ENCODE assay signal across 18 cellular contexts in genomic region chr3:31636693-31637442, GRCh38.
DNase-seq lines count a peak whose midpoint lies in the region; ATAC-seq, FAIRE-seq and TF ChIP-seq lines count a peak whose summit lies in the region.
"Had no signal": no experiment of that assay in that cellular context is flagged by ENCODE, and none has a peak within 500 bp of the region (broad histone marks: within the 10 kb centered on the region; RNA-seq: fewer than 3 reads in every experiment).

No MANE protein-coding gene starts in this region.

- CTCF ChIA-PET in activated CD4-positive, alpha-beta T cell treated with anti-CD3 and anti-CD28 coated beads, Interleukin-2, amount 10 ng/mL, durations not matched to agents 7 days and 5 days (lab: Charles Lee), result interaction anchor here (0.6 to 1.8 kb wide), 2 partner anchors 10 to 12 kb away, joined by 4 to 7 read pairs; no protein-coding TSS in a partner anchor

- peak overlapping the region; percentile 7 for H3K4me3 Mint-ChIP-seq in activated CD4-positive, alpha-beta T cell treated with anti-CD3 and anti-CD28 coated beads, Interleukin-2, amount 10 ng/mL, durations not matched to agents 7 days and 5 days
- H3K4me3 Mint-ChIP-seq in IgD-negative memory B cell (peak overlapping the region in 2 of 4 donors; percentile 34 to 76), natural killer cell (peak overlapping the region; percentile 35)
- no peak overlapping the region for H3K4me3 Mint-ChIP-seq in activated naive CD8-positive, alpha-beta T cell treated with anti-CD3 and anti-CD28 coated beads, Interleukin-2, amount 50 U/mL, for 24 hours
- H3K4me3 Mint-ChIP-seq: neural progenitor cell had no signal

- no peak for TF ChIP-seq CTCF in natural killer cell (IDR thresholded peaks at IDR 0.05)

- POLR2A ChIA-PET in activated CD4-positive, alpha-beta T cell treated with anti-CD3 and anti-CD28 coated beads, Interleukin-2, amount 10 ng/mL, durations not matched to agents 7 days and 5 days (lab: Charles Lee), result no interaction called here

- peaks cover 54% of the 10 kb centered on the region for H3K36me3 Mint-ChIP-seq in activated CD4-positive, alpha-beta T cell treated with anti-CD3 and anti-CD28 coated beads, Interleukin-2, amount 10 ng/mL, durations not matched to agents 7 days and 5 days (ENCODE audit: low read depth)
- H3K36me3 Mint-ChIP-seq in IgD-negative memory B cell (peaks cover 12% of the 10 kb centered on the region), natural killer cell (no peaks in the 10 kb centered on the region)
- H3K36me3 Mint-ChIP-seq in activated naive CD8-positive, alpha-beta T cell treated with anti-CD3 and anti-CD28 coated beads, Interleukin-2, amount 50 U/mL, for 24 hours (ENCODE audit: low read depth), result peaks cover 56% of the 10 kb centered on the region

- FAIRE-seq in GM19239 (lab: Jason Lieb, UNC), result no peak
- FAIRE-seq: A204.1, D721Med, H1 had no signal

- peak overlapping the region; percentile 80 for H3K27ac Mint-ChIP-seq in activated CD4-positive, alpha-beta T cell treated with anti-CD3 and anti-CD28 coated beads, Interleukin-2, amount 10 ng/mL, durations not matched to agents 7 days and 5 days
- H3K27ac Mint-ChIP-seq in IgD-negative memory B cell, result peak overlapping the region in 2 of 3 donors; percentile 18 to 76
- H3K27ac Mint-ChIP-seq in activated naive CD8-positive, alpha-beta T cell treated with anti-CD3 and anti-CD28 coated beads, Interleukin-2, amount 50 U/mL, for 24 hours, result peak overlapping the region; percentile 60
- H3K27ac Mint-ChIP-seq in natural killer cell, result peak overlapping the region; percentile 78 to 89
- H3K27ac Mint-ChIP-seq: neural progenitor cell had no signal

- no peak for DNase-seq in activated CD4-positive, alpha-beta T cell treated with anti-CD3 and anti-CD28 coated beads, Interleukin-2, amount 10 ng/mL, durations not matched to agents 7 days and 5 days
- no peak for DNase-seq in activated CD4-positive, alpha-beta T cell treated with anti-CD3 and anti-CD28 coated beads for 48 hours
- DNase-seq in activated naive CD8-positive, alpha-beta T cell treated with anti-CD3 and anti-CD28 coated beads, Interleukin-2, amount 50 U/mL, for 24 hours, result no peak
- DNase-seq in natural killer cell, result no peak
- no peak for DNase-seq in GM19239 (ENCODE audit: insufficient read length, low spot score)
- DNase-seq in kidney glomerular epithelial cell (lab: John Stamatoyannopoulos, UW), result no peak
- DNase-seq: anterior cingulate cortex, NCI-H1417 treated with DMSO at 0.1 percent for 48 hours, NCI-H2227 treated with DMSO at 0.1 percent for 48 hours, sigmoid colon, SJCRH30 had no signal

- H3K27me3 Mint-ChIP-seq in activated CD4-positive, alpha-beta T cell treated with anti-CD3 and anti-CD28 coated beads, Interleukin-2, amount 10 ng/mL, durations not matched to agents 7 days and 5 days, result no peaks in the 10 kb centered on the region
- H3K27me3 Mint-ChIP-seq in IgD-negative memory B cell (no peaks in the 10 kb centered on the region), natural killer cell (ENCODE audit: low read depth in 2 of 2) (no peaks in the 10 kb centered on the region)
- H3K27me3 Mint-ChIP-seq in activated naive CD8-positive, alpha-beta T cell treated with anti-CD3 and anti-CD28 coated beads, Interleukin-2, amount 50 U/mL, for 24 hours, result no peaks in the 10 kb centered on the region

- no peak for ATAC-seq in activated naive CD8-positive, alpha-beta T cell treated with anti-CD3 and anti-CD28 coated beads, Interleukin-2, amount 50 U/mL, for 24 hours
- ATAC-seq in natural killer cell, result peak in 2 of 3 donors; percentile 70 to 80
- ATAC-seq in HG02852 (IDR thresholded peaks at IDR 0.05; ENCODE audit: unreplicated experiment), result no peak
- ATAC-seq: esophagus mucosa had no signal

- intact Hi-C loops in natural killer cell (cut with micrococcal nuclease), result no loop called here

- peaks cover 40% of the 10 kb centered on the region for H3K4me1 Mint-ChIP-seq in activated CD4-positive, alpha-beta T cell treated with anti-CD3 and anti-CD28 coated beads, Interleukin-2, amount 10 ng/mL, durations not matched to agents 7 days and 5 days
- peaks cover 15 to 28% (median 27%) of the 10 kb centered on the region in 3 donors for H3K4me1 Mint-ChIP-seq in IgD-negative memory B cell
- H3K4me1 Mint-ChIP-seq in activated naive CD8-positive, alpha-beta T cell treated with anti-CD3 and anti-CD28 coated beads, Interleukin-2, amount 50 U/mL, for 24 hours, result peaks cover 42% of the 10 kb centered on the region
- peaks cover 26 to 30% of the 10 kb centered on the region in 2 donors for H3K4me1 Mint-ChIP-seq in natural killer cell
- H3K4me1 Mint-ChIP-seq: neural progenitor cell had no signal

- peaks cover 2% of the 10 kb centered on the region for H3K9me3 Mint-ChIP-seq in activated CD4-positive, alpha-beta T cell treated with anti-CD3 and anti-CD28 coated beads, Interleukin-2, amount 10 ng/mL, durations not matched to agents 7 days and 5 days
- H3K9me3 Mint-ChIP-seq in IgD-negative memory B cell, result no peaks in the 10 kb centered on the region
- no peaks in the 10 kb centered on the region for H3K9me3 Mint-ChIP-seq in activated naive CD8-positive, alpha-beta T cell treated with anti-CD3 and anti-CD28 coated beads, Interleukin-2, amount 50 U/mL, for 24 hours
- no peaks in the 10 kb centered on the region for H3K9me3 Mint-ChIP-seq in natural killer cell
- H3K9me3 Mint-ChIP-seq: neural progenitor cell had no signal

Comparison
In these comparisons a context has a peak if more than half of its experiments do, and no peak if none do; other contexts are left out.
1. ATAC-seq: peak in natural killer cell (2 of 3); none in activated naive CD8-positive, alpha-beta T cell treated with anti-CD3 and anti-CD28 coated beads, Interleukin-2, amount 50 U/mL, for 24 hours (single experiment) and HG02852 (single experiment).
2. Peak in every context shown above with its lines, with median percentiles within 50 percentile points of each other: H3K27ac Mint-ChIP-seq.